In the genomic region with DNA sequence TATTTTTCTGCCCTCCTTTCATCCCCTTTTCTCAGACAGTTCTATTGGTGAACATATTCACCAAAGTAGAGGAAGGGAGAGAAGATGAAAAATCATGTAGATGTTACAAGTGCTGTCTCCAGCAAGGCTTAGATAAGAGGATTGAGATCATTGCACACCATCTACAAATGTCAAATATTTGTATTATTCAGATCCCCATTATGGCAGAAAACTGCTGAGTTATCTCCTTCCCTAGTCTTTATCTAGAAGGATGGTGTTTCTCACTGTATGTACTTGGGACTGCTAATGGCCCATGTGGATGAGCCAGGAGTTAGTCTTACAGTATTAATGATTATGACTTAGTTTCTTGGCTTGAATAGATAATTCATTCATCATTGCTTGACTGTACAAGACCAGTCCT, we compare ENCODE assay signal across 26 cellular contexts.
DNase-seq lines count a peak whose midpoint lies in the region; ATAC-seq, FAIRE-seq and TF ChIP-seq lines count a peak whose summit lies in the region.
"Had no signal": no experiment of that assay in that cellular context is flagged by ENCODE, and none has a peak within 500 bp of the region (broad histone marks: within the 10 kb centered on the region; RNA-seq: fewer than 3 reads in every experiment).

No MANE protein-coding gene starts in this region.

- FAIRE-seq in islet of Langerhans (lab: Jason Lieb, UNC) = peak; percentile 93
- FAIRE-seq: A204.1, GM12878, GM12892, GM18507 had no signal

- no peaks in the 10 kb centered on the region for H3K9me3 ChIP-seq in esophagus muscularis mucosa
- no peaks in the 10 kb centered on the region for H3K9me3 ChIP-seq in adrenal gland (replicated peaks in 1 of 3)
- H3K9me3 ChIP-seq in tibial artery = no peaks in the 10 kb centered on the region
- H3K9me3 ChIP-seq: BE2C, BLaER1 had no signal

- no peak overlapping the region for H3K4me3 ChIP-seq in esophagus muscularis mucosa
- H3K4me3 ChIP-seq in adrenal gland = no peak overlapping the region
- H3K4me3 ChIP-seq in tibial artery = no peak overlapping the region
- H3K4me3 ChIP-seq: BLaER1, GM12878 had no signal

- H3K36me3 ChIP-seq in esophagus muscularis mucosa = no peaks in the 10 kb centered on the region
- no peaks in the 10 kb centered on the region for H3K36me3 ChIP-seq in adrenal gland (replicated peaks in 1 of 2)
- no peaks in the 10 kb centered on the region for H3K36me3 ChIP-seq in tibial artery
- H3K36me3 ChIP-seq: BE2C, BLaER1 had no signal

- TF ChIP-seq POLR2A in esophagus muscularis mucosa (IDR thresholded peaks at IDR 0.05; ENCODE audit: low read depth) = no peak
- TF ChIP-seq POLR2A in adrenal gland (IDR thresholded peaks at IDR 0.05) = no peak

- H3K27me3 ChIP-seq in esophagus muscularis mucosa (no peaks in the 10 kb centered on the region), adrenal gland (no peaks in the 10 kb centered on the region), tibial artery (no peaks in the 10 kb centered on the region)
- H3K27me3 ChIP-seq: BE2C, BLaER1 had no signal

- peaks cover 0 to 4% (median under 1%) of the 10 kb centered on the region in 4 donors for H3K4me1 ChIP-seq in esophagus muscularis mucosa
- no peaks in the 10 kb centered on the region for H3K4me1 ChIP-seq in adrenal gland (replicated peaks in 1 of 2)
- H3K4me1 ChIP-seq in tibial artery = no peaks in the 10 kb centered on the region
- H3K4me1 ChIP-seq: BE2C, BLaER1 had no signal

- intact Hi-C loops in esophagus muscularis mucosa (cut with DNase I) (no loop called here), adrenal gland (cut with DNase I) (no loop called here), tibial artery (cut with DNase I; ENCODE audit: low total_unique reads) (no loop called here)

- TF ChIP-seq CTCF in esophagus muscularis mucosa (IDR thresholded peaks at IDR 0.05) = no peak
- TF ChIP-seq CTCF in adrenal gland (IDR thresholded peaks at IDR 0.05) = no peak
- TF ChIP-seq CTCF in tibial artery (IDR thresholded peaks at IDR 0.05) = no peak

- H3K27ac ChIP-seq in esophagus muscularis mucosa (replicated peaks in 1 of 4) (no peak overlapping the region), adrenal gland (no peak overlapping the region), tibial artery (no peak overlapping the region)
- H3K27ac ChIP-seq: BLaER1 had no signal

- DNase-seq in amniotic epithelial cell (ENCODE audit: low read depth) (peak; percentile 73), esophagus muscularis mucosa (ENCODE audit: extremely low spot score) (peak; percentile 47), NCI-H2227 (lab: John Stamatoyannopoulos, UW; ENCODE audit: unreplicated experiment) (no peak), adrenal gland (no peak), tibial artery (no peak)
- DNase-seq: 8988T; ACHN; BE2C; C1 segment of cervical spinal cord; CD4-positive, alpha-beta memory T cell; CD4-positive, CD25-positive, alpha-beta regulatory T cell; CD8-positive, alpha-beta memory T cell; COR-L47; DMS153; DMS53; DMS79; DND-41; EL; GDM1 had no signal

- ATAC-seq in HG02885 (IDR thresholded peaks at IDR 0.05; ENCODE audit: poor library complexity, unreplicated experiment) = no peak
- ATAC-seq: GM12878 had no signal

- TF ChIP-seq EP300 in esophagus muscularis mucosa (IDR thresholded peaks at IDR 0.05) = no peak

Comparison
In these comparisons a context has a peak if more than half of its experiments do, and no peak if none do; other contexts are left out.
1. DNase-seq: peak in amniotic epithelial cell (single experiment) and esophagus muscularis mucosa (single experiment); none in NCI-H2227 (single experiment), adrenal gland (0 of 7) and tibial artery (0 of 2).